Comparison of ENCODE assay signal across 8 cellular contexts in genomic region chr14:49972199-49972671, GRCh38.
DNase-seq lines count a peak whose midpoint lies in the region; ATAC-seq and TF ChIP-seq lines count a peak whose summit lies in the region.

No MANE protein-coding gene starts in this region.

- intact Hi-C loops in left lung (cut with DNase I): no loop called here
- intact Hi-C loops in upper lobe of right lung (cut with DNase I): no loop called here

- H3K4me3 ChIP-seq in adipocyte (ENCODE audit: low read length) (peak overlapping the region; percentile 60), left lung (no peak overlapping the region), upper lobe of right lung (peak overlapping the region; percentile 9)

- in situ Hi-C loops in GM13977 (cut with MboI; ENCODE audit: low pct_unique_long_range_greater_than_20kb, low sequenced_read_pairs, unreplicated experiment): no loop called here

- TF ChIP-seq CTCF in left lung (IDR thresholded peaks at IDR 0.05) (no peak), upper lobe of right lung (IDR thresholded peaks at IDR 0.05) (no peak), GM13977 (IDR thresholded peaks at IDR 0.05; ENCODE audit: extremely low read depth, insufficient read depth, missing control alignments) (no peak)

- H3K27ac ChIP-seq in left lung (peak overlapping the region; percentile 83 to 85), upper lobe of right lung (peak overlapping the region; percentile 81)

- peak; percentile 79 for DNase-seq in ELR (ENCODE audit: low read depth)
- DNase-seq in NCI-H1694 treated with DMSO at 0.1 percent for 48 hours (lab: John Stamatoyannopoulos, UW): peak; percentile 34
- DNase-seq in adipocyte (ENCODE audit: low read depth): peak; percentile 77
- no peak for DNase-seq in left lung
- no peak for DNase-seq in upper lobe of right lung
- DNase-seq in globus pallidus (ENCODE audit: low spot score): no peak
- no peak for DNase-seq in ecto neural progenitor cell (ENCODE audit: low spot score)
- DNase-seq in GM13977 (ENCODE audit: low spot score): no peak

- H3K9ac ChIP-seq in adipocyte (ENCODE audit: low read length): peak overlapping the region; percentile 73

- H3K4me1 ChIP-seq in adipocyte (ENCODE audit: control insufficient read depth, insufficient read depth, low read length): peaks cover 64% of the 10 kb centered on the region
- peaks cover 33 to 57% of the 10 kb centered on the region in 2 donors for H3K4me1 ChIP-seq in left lung
- H3K4me1 ChIP-seq in upper lobe of right lung: peaks cover 43% of the 10 kb centered on the region

- no peaks in the 10 kb centered on the region for H3K27me3 ChIP-seq in adipocyte (replicated peaks; ENCODE audit: control insufficient read depth, insufficient read depth, low read length)
- H3K27me3 ChIP-seq in left lung: no peaks in the 10 kb centered on the region
- H3K27me3 ChIP-seq in upper lobe of right lung: no peaks in the 10 kb centered on the region

- peak; percentile 39 for ATAC-seq in left lung
- ATAC-seq in upper lobe of right lung: no peak

- H3K36me3 ChIP-seq in adipocyte (ENCODE audit: control insufficient read depth, insufficient read depth, low read length, severe bottlenecking) (no peaks in the 10 kb centered on the region), left lung (no peaks in the 10 kb centered on the region), upper lobe of right lung (no peaks in the 10 kb centered on the region)

- no peaks in the 10 kb centered on the region for H3K9me3 ChIP-seq in adipocyte (ENCODE audit: control insufficient read depth, low read length)
- no peaks in the 10 kb centered on the region for H3K9me3 ChIP-seq in left lung
- H3K9me3 ChIP-seq in upper lobe of right lung: no peaks in the 10 kb centered on the region

Comparison
In these comparisons a context has a peak if more than half of its experiments do, and no peak if none do; other contexts are left out.
1. DNase-seq: peak in ELR (single experiment), NCI-H1694 treated with DMSO at 0.1 percent for 48 hours (single experiment) and adipocyte (single experiment); none in left lung (0 of 2), upper lobe of right lung (single experiment), globus pallidus (single experiment), ecto neural progenitor cell (single experiment) and GM13977 (single experiment).
2. H3K4me3 ChIP-seq: peak in adipocyte (single experiment) and upper lobe of right lung (single experiment); none in left lung (0 of 2).